ENCODE assay signal across 27 cellular contexts in genomic region chr7:49125246-49125645, GRCh38.
"Had no signal": no experiment of that assay in that cellular context is flagged by ENCODE, and none has a peak within 500 bp of the region (broad histone marks: within the 10 kb centered on the region; RNA-seq: fewer than 3 reads in every experiment).

No MANE protein-coding gene starts in this region.

- ATAC-seq: left colon; left lung; lower lobe of right lung; naive thymus-derived CD8-positive, alpha-beta T cell; right lobe of liver; stimulated activated memory B cell treated with anti-CD40 and anti-IgM and Interleukin-4, amounts not matched to agents 10 μg/mL and 1 μg/mL and 100 μg/mL, for 72 hours; stimulated activated naive CD8-positive, alpha-beta T cell treated with anti-CD3 and anti-CD28 coated beads, Interleukin-15, amount 100 ng/mL, for 72 hours had no signal

- H3K36me3 ChIP-seq: left lung, lower lobe of right lung, ovary, right atrium auricular region, right lobe of liver, tibial nerve, uterus had no signal

- H3K36me3 Mint-ChIP-seq: naive thymus-derived CD8-positive, alpha-beta T cell; stimulated activated memory B cell treated with anti-CD40 and anti-IgM and Interleukin-4, amounts not matched to agents 10 μg/mL and 1 μg/mL and 100 μg/mL, for 72 hours; type B pancreatic cell had no signal

- H3K4me1 Mint-ChIP-seq: immature natural killer cell; naive thymus-derived CD8-positive, alpha-beta T cell; stimulated activated memory B cell treated with anti-CD40 and anti-IgM and Interleukin-4, amounts not matched to agents 10 μg/mL and 1 μg/mL and 100 μg/mL, for 72 hours; stimulated activated naive CD8-positive, alpha-beta T cell treated with anti-CD3 and anti-CD28 coated beads, Interleukin-15, amount 100 ng/mL, for 72 hours had no signal

- H3K4me3 Mint-ChIP-seq: immature natural killer cell; naive thymus-derived CD8-positive, alpha-beta T cell; nephron; neural crest cell; stimulated activated memory B cell treated with anti-CD40 and anti-IgM and Interleukin-4, amounts not matched to agents 10 μg/mL and 1 μg/mL and 100 μg/mL, for 72 hours; stimulated activated naive CD8-positive, alpha-beta T cell treated with anti-CD3 and anti-CD28 coated beads, Interleukin-15, amount 100 ng/mL, for 72 hours; type B pancreatic cell had no signal

- H3K27ac ChIP-seq: left lung, lower lobe of right lung, ovary, right atrium auricular region, right lobe of liver, tibial nerve, uterus had no signal

- FAIRE-seq: islet of Langerhans had no signal

- H3K27ac Mint-ChIP-seq: immature natural killer cell; naive thymus-derived CD8-positive, alpha-beta T cell; progenitor cell of endocrine pancreas; stimulated activated memory B cell treated with anti-CD40 and anti-IgM and Interleukin-4, amounts not matched to agents 10 μg/mL and 1 μg/mL and 100 μg/mL, for 72 hours; stimulated activated naive CD8-positive, alpha-beta T cell treated with anti-CD3 and anti-CD28 coated beads, Interleukin-15, amount 100 ng/mL, for 72 hours; type B pancreatic cell had no signal

- H3K9me3 Mint-ChIP-seq: type B pancreatic cell had no signal

- H3K27me3 ChIP-seq: left lung, ovary, right atrium auricular region, right lobe of liver, tibial nerve, uterus had no signal

- H3K4me2 ChIP-seq: smooth muscle cell had no signal

- H3K4me3 ChIP-seq: left lung, lower lobe of right lung, ovary, right atrium auricular region, right lobe of liver, smooth muscle cell, tibial nerve, uterus had no signal

- H3K9me3 ChIP-seq: left lung, lower lobe of right lung, ovary, right atrium auricular region, right lobe of liver, tibial nerve, uterus had no signal

- H3K27me3 Mint-ChIP-seq: naive thymus-derived CD8-positive, alpha-beta T cell; progenitor cell of endocrine pancreas; stimulated activated memory B cell treated with anti-CD40 and anti-IgM and Interleukin-4, amounts not matched to agents 10 μg/mL and 1 μg/mL and 100 μg/mL, for 72 hours; stimulated activated naive CD8-positive, alpha-beta T cell treated with anti-CD3 and anti-CD28 coated beads, Interleukin-15, amount 100 ng/mL, for 72 hours had no signal

- H3K4me1 ChIP-seq: left lung, lower lobe of right lung, right atrium auricular region, right lobe of liver, tibial nerve, uterus had no signal

- DNase-seq: hypothalamus; immature natural killer cell; left colon; left lung; lower lobe of right lung; mammary epithelial cell; mesenchymal stem cell; naive thymus-derived CD8-positive, alpha-beta T cell; ovary; right lobe of liver; stimulated activated CD4-positive, alpha-beta T cell treated with anti-CD3 and anti-CD28 coated beads, Interleukin-1b, Interleukin-23, amount 100 ng/mL, for 48 hours; stimulated activated CD4-positive, alpha-beta T cell treated with anti-CD3 and anti-CD28 coated beads, Interleukin-2, amount 100 ng/mL, for 48 hours; stimulated activated CD4-positive, alpha-beta T cell treated with anti-CD3 and anti-CD28 coated beads, Interleukin-4, amount 100 ng/mL, for 4 hours; stimulated activated CD8-positive, alpha-beta memory T cell treated with anti-CD3 and anti-CD28 coated beads, Interleukin-4, amount 100 ng/mL, for 48 hours; stimulated activated naive CD4-positive, alpha-beta T cell treated with Interleukin-2 at 50 U/mL for 16 hours; stimulated activated naive CD8-positive, alpha-beta T cell treated with anti-CD3 and anti-CD28 coated beads, Interleukin-15, amount 100 ng/mL, for 72 hours; substantia nigra; uterus had no signal
